ENCODE assay signal across 8 cellular contexts in genomic region chr11:65135633-65136145, GRCh38. TPM values are rescaled to one million over a fixed set of nuclear protein-coding genes. Genes with fewer than 3 reads are reported as not detected.
DNase-seq lines count a peak whose midpoint lies in the region; ATAC-seq lines count a peak whose summit lies in the region.

No MANE protein-coding gene starts in this region.

- H3K36me3 Mint-ChIP-seq in activated T-helper 1 cell treated with anti-CD3 and anti-CD28 coated beads, Interleukin-12 subunit alpha, Interleukin-12 subunit beta, Interleukin-2, Interleukin-4 antibody, amounts not matched to agents 30 ng/mL and 10 ng/mL and 1 ng/mL, durations not matched to agents 14 hours and 24 hours and 36 hours (ENCODE audit: low read depth): peaks cover 14% of the 10 kb centered on the region
- peaks cover 25% of the 10 kb centered on the region for H3K36me3 Mint-ChIP-seq in stimulated activated memory B cell treated with anti-CD40 and anti-IgM and Interleukin-4, amounts not matched to agents 10 μg/mL and 1 μg/mL and 100 μg/mL, for 72 hours

- no peaks in the 10 kb centered on the region for H3K9me3 ChIP-seq in iPS-15b (ENCODE audit: control insufficient read depth, insufficient read depth, low read length)

- peak; percentile 41 for DNase-seq in NCI-H1105 (lab: John Stamatoyannopoulos, UW)
- DNase-seq in NCI-H1105 treated with DMSO at 0.1 percent for 48 hours (lab: John Stamatoyannopoulos, UW): no peak
- DNase-seq in activated T-helper 1 cell treated with anti-CD3 and anti-CD28 coated beads, Interleukin-12 subunit alpha, Interleukin-12 subunit beta, Interleukin-2, Interleukin-4 antibody, amounts not matched to agents 30 ng/mL and 10 ng/mL and 1 ng/mL, durations not matched to agents 14 hours and 24 hours and 36 hours (ENCODE audit: low spot score): no peak
- DNase-seq in G401 (ENCODE audit: low spot score): no peak

- peaks cover 25% of the 10 kb centered on the region for H3K36me3 ChIP-seq in iPS-15b (ENCODE audit: control insufficient read depth, insufficient read depth, low read length)

- in situ Hi-C loops in G401 (cut with HindIII; ENCODE audit: low sequenced_read_pairs): no loop called here

- H3K9ac ChIP-seq in iPS-15b (ENCODE audit: low read depth, low read length): peak overlapping the region; percentile 67

- no peak for ATAC-seq in stimulated activated memory B cell treated with anti-CD40 and anti-IgM and Interleukin-4, amounts not matched to agents 10 μg/mL and 1 μg/mL and 100 μg/mL, for 72 hours
- no peak for ATAC-seq in GM19463 (IDR thresholded peaks at IDR 0.05; ENCODE audit: unreplicated experiment)
- ATAC-seq in HG03139 (IDR thresholded peaks at IDR 0.05; ENCODE audit: unreplicated experiment): no peak

- H3K27me3 ChIP-seq in iPS-15b (ENCODE audit: control insufficient read depth, insufficient read depth, low read length): no peaks in the 10 kb centered on the region

- peak overlapping the region; percentile 97 for H3K27ac Mint-ChIP-seq in activated T-helper 1 cell treated with anti-CD3 and anti-CD28 coated beads, Interleukin-12 subunit alpha, Interleukin-12 subunit beta, Interleukin-2, Interleukin-4 antibody, amounts not matched to agents 30 ng/mL and 10 ng/mL and 1 ng/mL, durations not matched to agents 14 hours and 24 hours and 36 hours
- peak overlapping the region; percentile 98 for H3K27ac Mint-ChIP-seq in stimulated activated memory B cell treated with anti-CD40 and anti-IgM and Interleukin-4, amounts not matched to agents 10 μg/mL and 1 μg/mL and 100 μg/mL, for 72 hours

- peaks cover 32% of the 10 kb centered on the region for H3K4me1 Mint-ChIP-seq in activated T-helper 1 cell treated with anti-CD3 and anti-CD28 coated beads, Interleukin-12 subunit alpha, Interleukin-12 subunit beta, Interleukin-2, Interleukin-4 antibody, amounts not matched to agents 30 ng/mL and 10 ng/mL and 1 ng/mL, durations not matched to agents 14 hours and 24 hours and 36 hours (ENCODE audit: low read depth)
- H3K4me1 Mint-ChIP-seq in stimulated activated memory B cell treated with anti-CD40 and anti-IgM and Interleukin-4, amounts not matched to agents 10 μg/mL and 1 μg/mL and 100 μg/mL, for 72 hours: peaks cover 57% of the 10 kb centered on the region

- peaks cover 3% of the 10 kb centered on the region for H3K27me3 Mint-ChIP-seq in activated T-helper 1 cell treated with anti-CD3 and anti-CD28 coated beads, Interleukin-12 subunit alpha, Interleukin-12 subunit beta, Interleukin-2, Interleukin-4 antibody, amounts not matched to agents 30 ng/mL and 10 ng/mL and 1 ng/mL, durations not matched to agents 14 hours and 24 hours and 36 hours (ENCODE audit: insufficient read depth)
- H3K27me3 Mint-ChIP-seq in stimulated activated memory B cell treated with anti-CD40 and anti-IgM and Interleukin-4, amounts not matched to agents 10 μg/mL and 1 μg/mL and 100 μg/mL, for 72 hours: no peaks in the 10 kb centered on the region

- intact Hi-C loops in activated T-helper 1 cell treated with anti-CD3 and anti-CD28 coated beads, Interleukin-12 subunit alpha, Interleukin-12 subunit beta, Interleukin-2, Interleukin-4 antibody, amounts not matched to agents 30 ng/mL and 10 ng/mL and 1 ng/mL, durations not matched to agents 14 hours and 24 hours and 36 hours (cut with micrococcal nuclease): loop anchor here (1.0 kb wide), 5 partner anchors 18 to 247 kb away; partner anchors contain the start of genes CAPN1, CDCA5, PPP2R5B and SLC25A45

- peak overlapping the region; percentile 97 for H3K4me3 Mint-ChIP-seq in activated T-helper 1 cell treated with anti-CD3 and anti-CD28 coated beads, Interleukin-12 subunit alpha, Interleukin-12 subunit beta, Interleukin-2, Interleukin-4 antibody, amounts not matched to agents 30 ng/mL and 10 ng/mL and 1 ng/mL, durations not matched to agents 14 hours and 24 hours and 36 hours
- H3K4me3 Mint-ChIP-seq in stimulated activated memory B cell treated with anti-CD40 and anti-IgM and Interleukin-4, amounts not matched to agents 10 μg/mL and 1 μg/mL and 100 μg/mL, for 72 hours: peak overlapping the region; percentile 94

- H3K4me3 ChIP-seq in iPS-15b (ENCODE audit: low read depth, low read length): peak overlapping the region; percentile 99

- H3K9me3 Mint-ChIP-seq in activated T-helper 1 cell treated with anti-CD3 and anti-CD28 coated beads, Interleukin-12 subunit alpha, Interleukin-12 subunit beta, Interleukin-2, Interleukin-4 antibody, amounts not matched to agents 30 ng/mL and 10 ng/mL and 1 ng/mL, durations not matched to agents 14 hours and 24 hours and 36 hours: no peaks in the 10 kb centered on the region
- H3K9me3 Mint-ChIP-seq in stimulated activated memory B cell treated with anti-CD40 and anti-IgM and Interleukin-4, amounts not matched to agents 10 μg/mL and 1 μg/mL and 100 μg/mL, for 72 hours: no peaks in the 10 kb centered on the region

- peaks cover 4% of the 10 kb centered on the region for H3K4me1 ChIP-seq in iPS-15b (ENCODE audit: control insufficient read depth, insufficient read depth, low read length)

RNA-seq across cellular contexts. Expression of gene SYVN1, which starts 1.4 kb away (rescaled TPM):
- total RNA-seq in activated T-helper 1 cell treated with anti-CD3 and anti-CD28 coated beads, Interleukin-12 subunit alpha, Interleukin-12 subunit beta, Interleukin-2, Interleukin-4 antibody, amounts not matched to agents 30 ng/mL and 10 ng/mL and 1 ng/mL, durations not matched to agents 14 hours and 24 hours and 36 hours: 42.3 and 45.8 TPM in 2 replicates
- total RNA-seq in G401 (2014; rRNA removed; shearing (Covaris generic)): 6.9 and 16.3 TPM in 2 replicates

RNA-seq across cellular contexts. Expression of gene MRPL49, which starts 13.6 kb away (rescaled TPM):
- total RNA-seq in activated T-helper 1 cell treated with anti-CD3 and anti-CD28 coated beads, Interleukin-12 subunit alpha, Interleukin-12 subunit beta, Interleukin-2, Interleukin-4 antibody, amounts not matched to agents 30 ng/mL and 10 ng/mL and 1 ng/mL, durations not matched to agents 14 hours and 24 hours and 36 hours: 76.0 and 76.4 TPM in 2 replicates
- 108 and 117 TPM in 2 replicates for total RNA-seq in G401 (2014; rRNA removed; shearing (Covaris generic))

RNA-seq across cellular contexts. Expression of gene FAU, which starts 13.8 kb away (rescaled TPM):
- 1,004 and 1,020 TPM in 2 replicates for total RNA-seq in activated T-helper 1 cell treated with anti-CD3 and anti-CD28 coated beads, Interleukin-12 subunit alpha, Interleukin-12 subunit beta, Interleukin-2, Interleukin-4 antibody, amounts not matched to agents 30 ng/mL and 10 ng/mL and 1 ng/mL, durations not matched to agents 14 hours and 24 hours and 36 hours
- 137 and 188 TPM in 2 replicates for total RNA-seq in G401 (2014; rRNA removed; shearing (Covaris generic))

RNA-seq across cellular contexts. Expression of gene ZNHIT2, which starts 18.2 kb away (rescaled TPM):
- 20.8 and 22.1 TPM in 2 replicates for total RNA-seq in activated T-helper 1 cell treated with anti-CD3 and anti-CD28 coated beads, Interleukin-12 subunit alpha, Interleukin-12 subunit beta, Interleukin-2, Interleukin-4 antibody, amounts not matched to agents 30 ng/mL and 10 ng/mL and 1 ng/mL, durations not matched to agents 14 hours and 24 hours and 36 hours
- total RNA-seq in G401 (2014; rRNA removed; shearing (Covaris generic)): 12.7 and 21.0 TPM in 2 replicates

RNA-seq across cellular contexts. Expression of gene TM7SF2, which starts 24.0 kb away (rescaled TPM):
- 32.2 and 32.8 TPM in 2 replicates for total RNA-seq in activated T-helper 1 cell treated with anti-CD3 and anti-CD28 coated beads, Interleukin-12 subunit alpha, Interleukin-12 subunit beta, Interleukin-2, Interleukin-4 antibody, amounts not matched to agents 30 ng/mL and 10 ng/mL and 1 ng/mL, durations not matched to agents 14 hours and 24 hours and 36 hours
- 23.5 and 39.0 TPM in 2 replicates for total RNA-seq in G401 (2014; rRNA removed; shearing (Covaris generic))
